ENCODE assay signal across 1 cellular context in the genomic region with DNA sequence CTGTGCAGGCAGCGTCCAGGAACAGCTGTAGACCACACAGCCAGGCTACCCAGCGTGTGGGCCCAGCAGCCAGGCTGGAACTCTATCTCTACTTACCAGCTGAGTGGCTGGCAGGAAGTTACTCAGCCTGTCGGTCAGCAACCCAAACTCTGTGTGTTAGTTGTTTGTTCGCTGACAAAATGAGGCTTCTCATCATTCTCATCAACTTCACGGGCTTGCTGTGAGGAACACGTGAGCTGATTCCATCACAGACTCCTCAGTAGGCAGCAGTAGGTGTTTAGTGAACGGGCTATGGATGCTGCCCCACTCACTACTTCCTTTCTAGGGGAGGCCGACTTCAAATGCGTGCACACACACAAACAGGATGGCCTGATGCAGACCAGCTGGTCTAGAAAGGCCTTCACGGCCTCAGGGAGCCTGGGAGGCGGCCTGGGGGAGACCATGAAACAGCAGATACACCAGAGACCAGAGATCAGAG.
TF ChIP-seq lines count a peak whose summit lies in the region.

No MANE protein-coding gene starts in this region.

TF ChIP-seq in K562, 482 proteins besides CTCF, POLR2A, EP300 and RAD21 (continued from another document and continues in another):
- TF ChIP-seq, protein P1, sequence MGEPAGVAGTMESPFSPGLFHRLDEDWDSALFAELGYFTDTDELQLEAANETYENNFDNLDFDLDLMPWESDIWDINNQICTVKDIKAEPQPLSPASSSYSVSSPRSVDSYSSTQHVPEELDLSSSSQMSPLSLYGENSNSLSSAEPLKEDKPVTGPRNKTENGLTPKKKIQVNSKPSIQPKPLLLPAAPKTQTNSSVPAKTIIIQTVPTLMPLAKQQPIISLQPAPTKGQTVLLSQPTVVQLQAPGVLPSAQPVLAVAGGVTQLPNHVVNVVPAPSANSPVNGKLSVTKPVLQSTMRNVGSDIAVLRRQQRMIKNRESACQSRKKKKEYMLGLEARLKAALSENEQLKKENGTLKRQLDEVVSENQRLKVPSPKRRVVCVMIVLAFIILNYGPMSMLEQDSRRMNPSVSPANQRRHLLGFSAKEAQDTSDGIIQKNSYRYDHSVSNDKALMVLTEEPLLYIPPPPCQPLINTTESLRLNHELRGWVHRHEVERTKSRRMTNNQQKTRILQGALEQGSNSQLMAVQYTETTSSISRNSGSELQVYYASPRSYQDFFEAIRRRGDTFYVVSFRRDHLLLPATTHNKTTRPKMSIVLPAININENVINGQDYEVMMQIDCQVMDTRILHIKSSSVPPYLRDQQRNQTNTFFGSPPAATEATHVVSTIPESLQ (CRISPR knock-in tag; IDR thresholded peaks at IDR 0.05), result no peak
- TF ChIP-seq ZBTB17 (CRISPR knock-in tag; IDR thresholded peaks at IDR 0.05), result peak; percentile 51; the same call in 1 of the 2 replicates
- TF ChIP-seq, protein P2, sequence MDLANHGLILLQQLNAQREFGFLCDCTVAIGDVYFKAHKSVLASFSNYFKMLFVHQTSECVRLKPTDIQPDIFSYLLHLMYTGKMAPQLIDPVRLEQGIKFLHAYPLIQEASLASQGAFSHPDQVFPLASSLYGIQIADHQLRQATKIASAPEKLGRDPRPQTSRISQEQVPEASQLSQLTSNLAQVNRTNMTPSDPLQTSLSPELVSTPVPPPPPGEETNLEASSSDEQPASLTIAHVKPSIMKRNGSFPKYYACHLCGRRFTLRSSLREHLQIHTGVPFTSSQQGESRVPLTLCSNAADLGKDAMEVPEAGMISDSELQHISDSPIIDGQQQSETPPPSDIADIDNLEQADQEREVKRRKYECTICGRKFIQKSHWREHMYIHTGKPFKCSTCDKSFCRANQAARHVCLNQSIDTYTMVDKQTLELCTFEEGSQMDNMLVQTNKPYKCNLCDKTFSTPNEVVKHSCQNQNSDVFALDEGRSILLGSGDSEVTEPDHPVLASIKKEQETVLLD (IDR thresholded peaks at IDR 0.05), result no peak
- no peak for TF ChIP-seq SAP30 (IDR thresholded peaks at IDR 0.05; ENCODE audit: borderline replicate concordance, insufficient read depth, low read depth, low read length, poor library complexity, severe bottlenecking)
- TF ChIP-seq ELF2 (CRISPR knock-in tag; IDR thresholded peaks at IDR 0.05), result no peak
- TF ChIP-seq NR2C2 (CRISPR knock-in tag; IDR thresholded peaks at IDR 0.05), result no peak
- peak; percentile 17; the same call in 1 of the 2 replicates for TF ChIP-seq NR2C2 (tag; IDR thresholded peaks at IDR 0.05)
- TF ChIP-seq SAFB2 (IDR thresholded peaks at IDR 0.05; ENCODE audit: borderline replicate concordance, low read depth, low read length, severe bottlenecking), result no peak
- no peak for TF ChIP-seq ZNF717 (CRISPR knock-in tag; IDR thresholded peaks at IDR 0.05)
- no peak for TF ChIP-seq NR3C1 (CRISPR knock-in tag; IDR thresholded peaks at IDR 0.05)
- no peak for TF ChIP-seq MAFF (IDR thresholded peaks at IDR 0.05; ENCODE audit: low read length)
- TF ChIP-seq ZC3H4 (CRISPR knock-in tag; IDR thresholded peaks at IDR 0.05; ENCODE audit: borderline replicate concordance), result no peak
- TF ChIP-seq, protein P3, sequence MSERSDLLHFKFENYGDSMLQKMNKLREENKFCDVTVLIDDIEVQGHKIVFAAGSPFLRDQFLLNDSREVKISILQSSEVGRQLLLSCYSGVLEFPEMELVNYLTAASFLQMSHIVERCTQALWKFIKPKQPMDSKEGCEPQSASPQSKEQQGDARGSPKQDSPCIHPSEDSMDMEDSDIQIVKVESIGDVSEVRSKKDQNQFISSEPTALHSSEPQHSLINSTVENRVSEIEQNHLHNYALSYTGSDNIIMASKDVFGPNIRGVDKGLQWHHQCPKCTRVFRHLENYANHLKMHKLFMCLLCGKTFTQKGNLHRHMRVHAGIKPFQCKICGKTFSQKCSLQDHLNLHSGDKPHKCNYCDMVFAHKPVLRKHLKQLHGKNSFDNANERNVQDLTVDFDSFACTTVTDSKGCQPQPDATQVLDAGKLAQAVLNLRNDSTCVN (CRISPR knock-in tag; IDR thresholded peaks at IDR 0.05), result no peak
- TF ChIP-seq, protein P4, sequence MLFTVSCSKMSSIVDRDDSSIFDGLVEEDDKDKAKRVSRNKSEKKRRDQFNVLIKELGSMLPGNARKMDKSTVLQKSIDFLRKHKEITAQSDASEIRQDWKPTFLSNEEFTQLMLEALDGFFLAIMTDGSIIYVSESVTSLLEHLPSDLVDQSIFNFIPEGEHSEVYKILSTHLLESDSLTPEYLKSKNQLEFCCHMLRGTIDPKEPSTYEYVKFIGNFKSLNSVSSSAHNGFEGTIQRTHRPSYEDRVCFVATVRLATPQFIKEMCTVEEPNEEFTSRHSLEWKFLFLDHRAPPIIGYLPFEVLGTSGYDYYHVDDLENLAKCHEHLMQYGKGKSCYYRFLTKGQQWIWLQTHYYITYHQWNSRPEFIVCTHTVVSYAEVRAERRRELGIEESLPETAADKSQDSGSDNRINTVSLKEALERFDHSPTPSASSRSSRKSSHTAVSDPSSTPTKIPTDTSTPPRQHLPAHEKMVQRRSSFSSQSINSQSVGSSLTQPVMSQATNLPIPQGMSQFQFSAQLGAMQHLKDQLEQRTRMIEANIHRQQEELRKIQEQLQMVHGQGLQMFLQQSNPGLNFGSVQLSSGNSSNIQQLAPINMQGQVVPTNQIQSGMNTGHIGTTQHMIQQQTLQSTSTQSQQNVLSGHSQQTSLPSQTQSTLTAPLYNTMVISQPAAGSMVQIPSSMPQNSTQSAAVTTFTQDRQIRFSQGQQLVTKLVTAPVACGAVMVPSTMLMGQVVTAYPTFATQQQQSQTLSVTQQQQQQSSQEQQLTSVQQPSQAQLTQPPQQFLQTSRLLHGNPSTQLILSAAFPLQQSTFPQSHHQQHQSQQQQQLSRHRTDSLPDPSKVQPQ (CRISPR knock-in tag; IDR thresholded peaks at IDR 0.05; ENCODE audit: borderline replicate concordance), result no peak
- no peak for TF ChIP-seq TCF15 (CRISPR knock-in tag; IDR thresholded peaks at IDR 0.05)
- TF ChIP-seq ZFP36 (IDR thresholded peaks at IDR 0.05; ENCODE audit: low read depth, low read length, partially characterized antibody), result no peak
- TF ChIP-seq ARID2 (IDR thresholded peaks at IDR 0.05), result no peak
- TF ChIP-seq PHB2 (IDR thresholded peaks at IDR 0.05; ENCODE audit: low read depth), result no peak
- TF ChIP-seq ZNF707 (CRISPR knock-in tag; conservative IDR thresholded peaks at IDR 0.05), result no peak
- TF ChIP-seq IFI16 (CRISPR knock-in tag; IDR thresholded peaks at IDR 0.05), result no peak
- TF ChIP-seq THRB (CRISPR knock-in tag; conservative IDR thresholded peaks at IDR 0.05), result no peak
- peak; percentile 43; the same call in 1 of the 2 replicates for TF ChIP-seq PML (IDR thresholded peaks at IDR 0.05; ENCODE audit: low read length)
- TF ChIP-seq, protein P5, sequence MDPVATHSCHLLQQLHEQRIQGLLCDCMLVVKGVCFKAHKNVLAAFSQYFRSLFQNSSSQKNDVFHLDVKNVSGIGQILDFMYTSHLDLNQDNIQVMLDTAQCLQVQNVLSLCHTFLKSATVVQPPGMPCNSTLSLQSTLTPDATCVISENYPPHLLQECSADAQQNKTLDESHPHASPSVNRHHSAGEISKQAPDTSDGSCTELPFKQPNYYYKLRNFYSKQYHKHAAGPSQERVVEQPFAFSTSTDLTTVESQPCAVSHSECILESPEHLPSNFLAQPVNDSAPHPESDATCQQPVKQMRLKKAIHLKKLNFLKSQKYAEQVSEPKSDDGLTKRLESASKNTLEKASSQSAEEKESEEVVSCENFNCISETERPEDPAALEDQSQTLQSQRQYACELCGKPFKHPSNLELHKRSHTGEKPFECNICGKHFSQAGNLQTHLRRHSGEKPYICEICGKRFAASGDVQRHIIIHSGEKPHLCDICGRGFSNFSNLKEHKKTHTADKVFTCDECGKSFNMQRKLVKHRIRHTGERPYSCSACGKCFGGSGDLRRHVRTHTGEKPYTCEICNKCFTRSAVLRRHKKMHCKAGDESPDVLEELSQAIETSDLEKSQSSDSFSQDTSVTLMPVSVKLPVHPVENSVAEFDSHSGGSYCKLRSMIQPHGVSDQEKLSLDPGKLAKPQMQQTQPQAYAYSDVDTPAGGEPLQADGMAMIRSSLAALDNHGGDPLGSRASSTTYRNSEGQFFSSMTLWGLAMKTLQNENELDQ (CRISPR knock-in tag; IDR thresholded peaks at IDR 0.05; ENCODE audit: borderline replicate concordance), result no peak
- no peak for TF ChIP-seq ETS2 (tag; IDR thresholded peaks at IDR 0.05; ENCODE audit: borderline replicate concordance, poor library complexity, severe bottlenecking)
- no peak for TF ChIP-seq SMC3 (conservative IDR thresholded peaks at IDR 0.05; ENCODE audit: insufficient read depth, low read depth, low read length)
- TF ChIP-seq RB1 (IDR thresholded peaks at IDR 0.05; ENCODE audit: low read depth), result no peak
- peak; percentile 80; the same call in 1 of the 2 replicates for TF ChIP-seq MYNN (IDR thresholded peaks at IDR 0.05)
- TF ChIP-seq MYNN (CRISPR knock-in tag; IDR thresholded peaks at IDR 0.05), result no peak
- TF ChIP-seq MGA (IDR thresholded peaks at IDR 0.05), result peak; percentile 66
- TF ChIP-seq SPI1 (IDR thresholded peaks at IDR 0.05; ENCODE audit: borderline replicate concordance, low read depth, low read length), result no peak
- no peak for TF ChIP-seq ESRRA (IDR thresholded peaks at IDR 0.05; ENCODE audit: borderline replicate concordance, low read depth)
- no peak for TF ChIP-seq PRPF4 (IDR thresholded peaks at IDR 0.05; ENCODE audit: insufficient read depth, low read depth, low read length, poor library complexity, severe bottlenecking)
